In the genomic region with DNA sequence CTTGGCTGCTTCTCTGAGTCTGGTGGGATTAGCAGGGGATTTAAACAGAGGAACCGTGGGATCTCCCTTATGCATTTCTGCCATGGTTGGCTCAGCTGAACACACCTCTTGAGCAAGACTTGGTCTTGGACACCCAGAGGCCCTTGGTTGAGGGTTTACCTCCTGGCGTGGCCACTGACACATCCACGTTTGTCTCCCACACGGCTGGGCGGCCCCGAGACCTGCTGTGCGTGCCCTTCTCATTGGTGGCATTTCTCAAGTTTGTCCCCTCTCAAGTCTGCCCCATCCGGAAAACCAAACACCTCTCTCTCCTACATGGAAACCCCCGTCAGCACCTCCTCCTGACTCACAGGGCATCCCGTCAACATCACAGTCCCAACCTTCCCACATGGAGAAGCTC, we compare ENCODE assay signal across 1 cellular context.
DNase-seq lines count a peak whose midpoint lies in the region; TF ChIP-seq lines count a peak whose summit lies in the region.
"Not testable (repeated sequence)": the region's sequence is repeated elsewhere in the genome, so short reads cannot be mapped to it uniquely, and the experiment has no call there.

No MANE protein-coding gene starts in this region.

- TF ChIP-seq CTCF in coronary artery (IDR thresholded peaks at IDR 0.05) = not testable (repeated sequence)

- not testable (repeated sequence) for H3K27ac ChIP-seq in coronary artery

- H3K4me3 ChIP-seq in coronary artery = not testable (repeated sequence)

- peak; percentile 19 for DNase-seq in coronary artery (ENCODE audit: low spot score)
